ENCODE assay signal across 20 cellular contexts in the genomic region with DNA sequence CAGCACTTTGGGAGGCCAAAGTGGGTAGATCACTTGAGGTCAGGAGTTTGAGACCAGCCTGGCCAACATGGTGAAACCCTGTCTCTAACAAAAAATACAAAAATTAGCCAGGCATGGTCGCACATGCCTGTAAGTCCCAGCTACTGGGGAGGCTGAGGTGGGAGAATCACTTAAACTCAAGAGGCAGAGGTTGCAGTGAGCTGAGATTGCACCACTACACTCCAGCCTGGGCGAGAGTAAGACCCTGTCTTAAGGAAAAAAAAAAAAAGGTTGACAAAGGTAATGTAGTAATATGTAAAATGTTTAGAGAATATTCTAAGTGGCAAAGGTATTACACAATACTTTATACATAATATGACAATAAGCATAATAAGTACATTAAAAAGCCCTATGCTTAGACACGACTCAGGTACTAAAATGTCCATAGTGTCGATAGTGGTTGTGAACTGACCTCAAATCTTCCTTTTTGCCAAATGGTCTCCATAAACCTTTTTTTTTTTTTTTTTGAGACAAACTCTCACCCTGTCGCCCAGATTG. TPM values are rescaled to one million over a fixed set of nuclear protein-coding genes. Genes with fewer than 3 reads are reported as not detected.
DNase-seq lines count a peak whose midpoint lies in the region; ATAC-seq and TF ChIP-seq lines count a peak whose summit lies in the region.
"Had no signal": no experiment of that assay in that cellular context is flagged by ENCODE, and none has a peak within 500 bp of the region (broad histone marks: within the 10 kb centered on the region; RNA-seq: fewer than 3 reads in every experiment).

No MANE protein-coding gene starts in this region.

- no peak overlapping the region for H3K14ac ChIP-seq in IMR-90 (replicated peaks; ENCODE audit: low read depth, low read length)

- H3K79me1 ChIP-seq in IMR-90 (ENCODE audit: low read depth in 1 of 2, low read length in 2 of 2) = peaks cover 25 to 55% of the 10 kb centered on the region in 2 experiments

- H4K8ac ChIP-seq in IMR-90 (ENCODE audit: low read depth in 2 of 2, low read length in 2 of 2) = no peak overlapping the region

- no peak overlapping the region for H2AK5ac ChIP-seq in IMR-90 (ENCODE audit: low read depth, low read length)

- H4K5ac ChIP-seq in IMR-90 (ENCODE audit: low read depth, low read length) = no peak overlapping the region

- TF ChIP-seq CTCF in IMR-90 (conservative IDR thresholded peaks at IDR 0.05; ENCODE audit: low read depth, low read length) (no peak), left lung (IDR thresholded peaks at IDR 0.05) (no peak), Calu3 (IDR thresholded peaks at IDR 0.05; ENCODE audit: unreplicated experiment) (no peak)

- TF ChIP-seq POLR2A in IMR-90 (IDR thresholded peaks at IDR 0.05; ENCODE audit: low read depth, low read length) = no peak

- H3K4ac ChIP-seq in IMR-90 (ENCODE audit: low read depth, low read length) = no peak overlapping the region

- H3K23ac ChIP-seq in IMR-90 (ENCODE audit: low read depth, low read length) = no peak overlapping the region

- H2BK15ac ChIP-seq in IMR-90 (ENCODE audit: low read depth, low read length) = no peak overlapping the region

- no peak overlapping the region for H3K27ac ChIP-seq in IMR-90 (ENCODE audit: insufficient read depth, low read length)
- H3K27ac ChIP-seq in left lung = peak overlapping the region in 1 of 2 donors; percentile 23
- H3K27ac ChIP-seq: 22Rv1; A549; BLaER1 treated with 17β-estradiol and CSF1 and Interleukin-3, amounts not matched to agents 10 nM and 100 nM had no signal

- H2AK9ac ChIP-seq in IMR-90 (replicated peaks; ENCODE audit: low read depth, low read length, poor library complexity) = no peak overlapping the region

- H3K27me3 ChIP-seq in IMR-90 (ENCODE audit: control insufficient read depth, insufficient read depth, low read length) (no peaks in the 10 kb centered on the region), left lung (no peaks in the 10 kb centered on the region)
- H3K27me3 ChIP-seq: BLaER1 treated with 17β-estradiol and CSF1 and Interleukin-3, amounts not matched to agents 10 nM and 100 nM had no signal

- BruUV-seq in IMR-90 (replicated peaks; lab: Mats Ljungman, UMichigan) (no TSS peak), Calu3 (replicated peaks; lab: Mats Ljungman, UMichigan) (no TSS peak)

- no CpG with 5 or more reads among the region's 5 CpGs for WGBS in IMR-90 (ENCODE audit: extremely low coverage in 2 of 2, insufficient read length in 1 of 2), 2 experiments

- intact Hi-C loops in IMR-90 (cut with micrococcal nuclease) (no loop called here), left lung (cut with DNase I) (no loop called here), Calu3 (cut with micrococcal nuclease; ENCODE audit: unreplicated experiment) (no loop called here)

- H3K9ac ChIP-seq in IMR-90 (ENCODE audit: low read depth, low read length) = no peak overlapping the region
- H3K9ac ChIP-seq: BLaER1 treated with 17β-estradiol and CSF1 and Interleukin-3, amounts not matched to agents 10 nM and 100 nM had no signal

- no peak overlapping the region for H3K4me2 ChIP-seq in IMR-90 (ENCODE audit: low read depth, low read length)
- H3K4me2 ChIP-seq: A549; BLaER1 treated with 17β-estradiol and CSF1 and Interleukin-3, amounts not matched to agents 10 nM and 100 nM had no signal

- DNase-seq in activated T-cell treated with anti-CD3 and anti-CD28 coated beads, Interleukin-2, amount 50 U/mL, for 72 hours = no peak
- DNase-seq in activated T-cell treated with anti-CD3 and anti-CD28 coated beads, Interleukin-2, amount 50 U/mL, for 4 hours = no peak
- DNase-seq in IMR-90 (no peak), T-helper 17 cell (no peak), left lung (no peak), midbrain (lab: John Stamatoyannopoulos, UW) (no peak), Calu3 (no peak)
- DNase-seq in T-helper 2 cell treated with Interferon-gamma antibody and Interleukin-4, amounts not matched to agents 5 μg/mL and 100 μg/mL, for 36 hours (ENCODE audit: low spot score) = no peak
- DNase-seq: AML-193; CD4-positive, alpha-beta memory T cell; CD4-positive, CD25-positive, alpha-beta regulatory T cell; CD8-positive, alpha-beta memory T cell; COR-L47; DMS79 treated with DMSO at 0.1 percent for 48 hours; GF-D8 had no signal

- no peak overlapping the region for H2BK20ac ChIP-seq in IMR-90 (ENCODE audit: low read depth, low read length)

- H3K9me3 Mint-ChIP-seq in activated T-cell treated with anti-CD3 and anti-CD28 coated beads, Interleukin-2, amount 50 U/mL, for 72 hours = no peaks in the 10 kb centered on the region
- no peaks in the 10 kb centered on the region for H3K9me3 Mint-ChIP-seq in activated T-cell treated with anti-CD3 and anti-CD28 coated beads, Interleukin-2, amount 50 U/mL, for 4 hours
- no peaks in the 10 kb centered on the region for H3K9me3 Mint-ChIP-seq in T-helper 2 cell treated with Interferon-gamma antibody and Interleukin-4, amounts not matched to agents 5 μg/mL and 100 μg/mL, for 36 hours
- no peaks in the 10 kb centered on the region for H3K9me3 Mint-ChIP-seq in Calu3 (ENCODE audit: low read depth, unreplicated experiment)
- H3K9me3 Mint-ChIP-seq: CD14-positive monocyte; CD4-positive, alpha-beta memory T cell; CD4-positive, CD25-positive, alpha-beta regulatory T cell; CD8-positive, alpha-beta memory T cell had no signal

- POLR2A ChIA-PET in IMR-90 (lab: Charles Lee; ENCODE audit: unreplicated experiment) = no interaction called here

- ATAC-seq in activated T-cell treated with anti-CD3 and anti-CD28 coated beads, Interleukin-2, amount 50 U/mL, for 72 hours (replicated peaks in 1 of 2) = no peak
- no peak for ATAC-seq in activated T-cell treated with anti-CD3 and anti-CD28 coated beads, Interleukin-2, amount 50 U/mL, for 4 hours
- ATAC-seq in IMR-90 (ENCODE audit: low read depth) (no peak), T-helper 17 cell (no peak), left lung (peak; percentile 74)
- ATAC-seq: A549 had no signal

- H3K4me1 Mint-ChIP-seq in activated T-cell treated with anti-CD3 and anti-CD28 coated beads, Interleukin-2, amount 50 U/mL, for 72 hours (ENCODE audit: low read depth) = peaks cover 13% of the 10 kb centered on the region
- peaks cover 11% of the 10 kb centered on the region for H3K4me1 Mint-ChIP-seq in activated T-cell treated with anti-CD3 and anti-CD28 coated beads, Interleukin-2, amount 50 U/mL, for 4 hours (ENCODE audit: low read depth)
- H3K4me1 Mint-ChIP-seq in T-helper 17 cell = peaks cover 13% of the 10 kb centered on the region
- H3K4me1 Mint-ChIP-seq in T-helper 2 cell treated with Interferon-gamma antibody and Interleukin-4, amounts not matched to agents 5 μg/mL and 100 μg/mL, for 36 hours (ENCODE audit: low read depth) = no peaks in the 10 kb centered on the region
- H3K4me1 Mint-ChIP-seq in Calu3 (ENCODE audit: low read depth, unreplicated experiment) = no peaks in the 10 kb centered on the region
- H3K4me1 Mint-ChIP-seq: CD14-positive monocyte had no signal

- in situ Hi-C loops in IMR-90 (cut with MboI; ENCODE audit: low sequenced_read_pairs) = no loop called here

- H2AFZ ChIP-seq in IMR-90 (replicated peaks; ENCODE audit: low read length, poor library complexity) = no peak overlapping the region

- H3K27ac Mint-ChIP-seq in activated T-cell treated with anti-CD3 and anti-CD28 coated beads, Interleukin-2, amount 50 U/mL, for 72 hours = peak overlapping the region; percentile 62
- peak overlapping the region; percentile 43 for H3K27ac Mint-ChIP-seq in T-helper 17 cell
- no peak overlapping the region for H3K27ac Mint-ChIP-seq in T-helper 2 cell treated with Interferon-gamma antibody and Interleukin-4, amounts not matched to agents 5 μg/mL and 100 μg/mL, for 36 hours
- no peak overlapping the region for H3K27ac Mint-ChIP-seq in Calu3 (ENCODE audit: unreplicated experiment)
- H3K27ac Mint-ChIP-seq: B cell had no signal

- CTCF ChIA-PET in IMR-90 (lab: Yijun Ruan, JAX) = no interaction called here
- CTCF ChIA-PET in Calu3 (lab: Charles Lee) = no interaction called here

- no peak overlapping the region for H2BK120ac ChIP-seq in IMR-90 (ENCODE audit: low read depth, low read length)

- H3K27me3 Mint-ChIP-seq in activated T-cell treated with anti-CD3 and anti-CD28 coated beads, Interleukin-2, amount 50 U/mL, for 72 hours (ENCODE audit: low read depth) = no peaks in the 10 kb centered on the region
- H3K27me3 Mint-ChIP-seq in activated T-cell treated with anti-CD3 and anti-CD28 coated beads, Interleukin-2, amount 50 U/mL, for 4 hours (ENCODE audit: low read depth) = no peaks in the 10 kb centered on the region
- no peaks in the 10 kb centered on the region for H3K27me3 Mint-ChIP-seq in T-helper 17 cell
- H3K27me3 Mint-ChIP-seq in T-helper 2 cell treated with Interferon-gamma antibody and Interleukin-4, amounts not matched to agents 5 μg/mL and 100 μg/mL, for 36 hours (ENCODE audit: low read depth) = no peaks in the 10 kb centered on the region
- H3K27me3 Mint-ChIP-seq in Calu3 (ENCODE audit: unreplicated experiment) = no peaks in the 10 kb centered on the region
- H3K27me3 Mint-ChIP-seq: B cell; CD4-positive, alpha-beta memory T cell; CD4-positive, CD25-positive, alpha-beta regulatory T cell; CD8-positive, alpha-beta memory T cell had no signal

- H3K18ac ChIP-seq in IMR-90 (ENCODE audit: low read depth, low read length) = no peak overlapping the region

- dilution Hi-C loops in IMR-90 (cut with HindIII; ENCODE audit: low sequenced_read_pairs, unreplicated experiment) = no loop called here

- H4K91ac ChIP-seq in IMR-90 (ENCODE audit: insufficient read depth, low read depth, low read length) = no peak overlapping the region

- no peak overlapping the region for H3K4me3 ChIP-seq in IMR-90 (ENCODE audit: insufficient read depth, low read depth, low read length)
- no peak overlapping the region for H3K4me3 ChIP-seq in left lung
- H3K4me3 ChIP-seq: A549; BLaER1 treated with 17β-estradiol and CSF1 and Interleukin-3, amounts not matched to agents 10 nM and 100 nM had no signal

- peaks cover 43% of the 10 kb centered on the region for H3K36me3 ChIP-seq in IMR-90 (ENCODE audit: control insufficient read depth, insufficient read depth, low read length)
- peaks cover 4 to 93% of the 10 kb centered on the region in 2 donors for H3K36me3 ChIP-seq in left lung

- H3K9me1 ChIP-seq in IMR-90 (ENCODE audit: insufficient read depth, low read length) = peaks cover 6% of the 10 kb centered on the region

- no peak for TF ChIP-seq RAD21 in IMR-90 (IDR thresholded peaks at IDR 0.05; ENCODE audit: low read length)

- peaks cover 50% of the 10 kb centered on the region for H4K20me1 ChIP-seq in IMR-90 (ENCODE audit: insufficient read depth, low read length)

- peaks cover 8 to 25% of the 10 kb centered on the region in 2 donors for H3K36me3 Mint-ChIP-seq in activated T-cell treated with anti-CD3 and anti-CD28 coated beads, Interleukin-2, amount 50 U/mL, for 72 hours (ENCODE audit: insufficient read depth in 2 of 2)
- peaks cover 34% of the 10 kb centered on the region for H3K36me3 Mint-ChIP-seq in activated T-cell treated with anti-CD3 and anti-CD28 coated beads, Interleukin-2, amount 50 U/mL, for 4 hours (ENCODE audit: insufficient read depth)
- peaks cover 7% of the 10 kb centered on the region for H3K36me3 Mint-ChIP-seq in T-helper 17 cell (ENCODE audit: low read depth)
- H3K36me3 Mint-ChIP-seq in T-helper 2 cell treated with Interferon-gamma antibody and Interleukin-4, amounts not matched to agents 5 μg/mL and 100 μg/mL, for 36 hours (ENCODE audit: low read depth) = peaks cover 46% of the 10 kb centered on the region
- peaks cover 80% of the 10 kb centered on the region for H3K36me3 Mint-ChIP-seq in Calu3 (ENCODE audit: insufficient read depth, unreplicated experiment)

- no peak overlapping the region for H2BK5ac ChIP-seq in IMR-90 (ENCODE audit: low read depth, low read length, poor library complexity, severe bottlenecking)

- no peak overlapping the region for H3K4me3 Mint-ChIP-seq in activated T-cell treated with anti-CD3 and anti-CD28 coated beads, Interleukin-2, amount 50 U/mL, for 72 hours
- H3K4me3 Mint-ChIP-seq in activated T-cell treated with anti-CD3 and anti-CD28 coated beads, Interleukin-2, amount 50 U/mL, for 4 hours = no peak overlapping the region
- peak overlapping the region; percentile 25 for H3K4me3 Mint-ChIP-seq in T-helper 17 cell
- no peak overlapping the region for H3K4me3 Mint-ChIP-seq in T-helper 2 cell treated with Interferon-gamma antibody and Interleukin-4, amounts not matched to agents 5 μg/mL and 100 μg/mL, for 36 hours
- no peak overlapping the region for H3K4me3 Mint-ChIP-seq in Calu3 (ENCODE audit: low read depth, unreplicated experiment)
- H3K4me3 Mint-ChIP-seq: B cell; CD14-positive monocyte; CD4-positive, alpha-beta memory T cell; CD4-positive, CD25-positive, alpha-beta regulatory T cell; CD8-positive, alpha-beta memory T cell had no signal

- no peak overlapping the region for H3K56ac ChIP-seq in IMR-90 (ENCODE audit: extremely low read depth, insufficient read depth, low read length)

- H3K9me3 ChIP-seq in IMR-90 (ENCODE audit: control insufficient read depth, insufficient read depth, low read length) = no peaks in the 10 kb centered on the region
- no peaks in the 10 kb centered on the region for H3K9me3 ChIP-seq in T-helper 17 cell (ENCODE audit: control insufficient read depth, low read length, poor library complexity, severe bottlenecking)
- H3K9me3 ChIP-seq in left lung = no peaks in the 10 kb centered on the region
- H3K9me3 ChIP-seq: A549; BLaER1 treated with 17β-estradiol and CSF1 and Interleukin-3, amounts not matched to agents 10 nM and 100 nM had no signal

- H3K4me1 ChIP-seq in IMR-90 (ENCODE audit: control insufficient read depth, insufficient read depth, low read length) (no peaks in the 10 kb centered on the region), left lung (peaks cover 0 to 18% of the 10 kb centered on the region in 2 donors)
- H3K4me1 ChIP-seq: A549; BLaER1 treated with 17β-estradiol and CSF1 and Interleukin-3, amounts not matched to agents 10 nM and 100 nM had no signal

RNA-seq across cellular contexts. Expression of a gene that starts 16.5 kb away (rescaled TPM):
- total RNA-seq in activated T-cell treated with anti-CD3 and anti-CD28 coated beads, Interleukin-2, amount 50 U/mL, for 72 hours = 100 to 1,000 TPM; 155 to 179 TPM
- total RNA-seq in activated T-cell treated with anti-CD3 and anti-CD28 coated beads, Interleukin-2, amount 50 U/mL, for 4 hours = 100 to 1,000 TPM; 189 to 209 (median 195) TPM
- total RNA-seq in IMR-90 (2012; rRNA removed) (592 and 736 TPM in 2 replicates), T-helper 17 cell (100 to 1,000 TPM; 117 TPM), left lung (100 to 1,000 TPM; 229 to 294 TPM), Calu3 (2022) (449 and 474 TPM in 2 replicates)
- polyA plus RNA-seq in IMR-90 (2012; rRNA removed) = 246 and 252 TPM in 2 replicates
- 162 and 186 TPM in 2 replicates for polyA plus RNA-seq in IMR-90 (2012; cell fraction: cytosol; rRNA removed)
- 66.2 and 125 TPM in 2 replicates for polyA plus RNA-seq in IMR-90 (2012; cell fraction: nucleus; rRNA removed; ENCODE audit: low replicate concordance)

Comparison
In these comparisons a context has a peak if more than half of its experiments do, and no peak if none do; other contexts are left out.
1. H3K27ac Mint-ChIP-seq: peak in activated T-cell treated with anti-CD3 and anti-CD28 coated beads, Interleukin-2, amount 50 U/mL, for 72 hours (single experiment) and T-helper 17 cell (single experiment); none in T-helper 2 cell treated with Interferon-gamma antibody and Interleukin-4, amounts not matched to agents 5 μg/mL and 100 μg/mL, for 36 hours (single experiment) and Calu3 (single experiment).